In genomic region chr7:130708001-130708400, GRCh38 we compare ENCODE assay signal across 8 cellular contexts. TPM values are rescaled to one million over a fixed set of nuclear protein-coding genes. Genes with fewer than 3 reads are reported as not detected.
"Had no signal": no experiment of that assay in that cellular context is flagged by ENCODE, and none has a peak within 500 bp of the region (broad histone marks: within the 10 kb centered on the region; RNA-seq: fewer than 3 reads in every experiment).

No MANE protein-coding gene starts in this region.

- H3K4me3 ChIP-seq: K562 had no signal

- H3K27ac ChIP-seq: HL-60 had no signal

- DNase-seq: IMR-90, KBM-7 had no signal

RNA-seq across cellular contexts. Expression of gene TSGA13, which starts 21.7 kb away (rescaled TPM):
- total RNA-seq: HepG2, HT-29, HT1080, IMR-90, K562 had no signal
- polyA plus RNA-seq: HepG2, IgD-negative memory B cell, IMR-90, K562 had no signal

RNA-seq across cellular contexts. Expression of gene KLF14, which starts 26.0 kb away (rescaled TPM):
- total RNA-seq: HepG2, HT-29, IMR-90, K562 had no signal
- polyA plus RNA-seq: HepG2 had no signal
